In genomic region chr12:79964100-79964627, GRCh38 we compare ENCODE assay signal across 1 cellular context.
TF ChIP-seq lines count a peak whose summit lies in the region.

No MANE protein-coding gene starts in this region.

TF ChIP-seq in H1, 55 proteins besides CTCF, POLR2A, EP300 and RAD21:
- TF ChIP-seq BACH1 (IDR thresholded peaks at IDR 0.05; ENCODE audit: low read length), result no peak
- peak; percentile 59; the same call in 1 of the 2 replicates for TF ChIP-seq CEBPB (IDR thresholded peaks at IDR 0.05; ENCODE audit: low read depth, low read length)
